In the genomic region with DNA sequence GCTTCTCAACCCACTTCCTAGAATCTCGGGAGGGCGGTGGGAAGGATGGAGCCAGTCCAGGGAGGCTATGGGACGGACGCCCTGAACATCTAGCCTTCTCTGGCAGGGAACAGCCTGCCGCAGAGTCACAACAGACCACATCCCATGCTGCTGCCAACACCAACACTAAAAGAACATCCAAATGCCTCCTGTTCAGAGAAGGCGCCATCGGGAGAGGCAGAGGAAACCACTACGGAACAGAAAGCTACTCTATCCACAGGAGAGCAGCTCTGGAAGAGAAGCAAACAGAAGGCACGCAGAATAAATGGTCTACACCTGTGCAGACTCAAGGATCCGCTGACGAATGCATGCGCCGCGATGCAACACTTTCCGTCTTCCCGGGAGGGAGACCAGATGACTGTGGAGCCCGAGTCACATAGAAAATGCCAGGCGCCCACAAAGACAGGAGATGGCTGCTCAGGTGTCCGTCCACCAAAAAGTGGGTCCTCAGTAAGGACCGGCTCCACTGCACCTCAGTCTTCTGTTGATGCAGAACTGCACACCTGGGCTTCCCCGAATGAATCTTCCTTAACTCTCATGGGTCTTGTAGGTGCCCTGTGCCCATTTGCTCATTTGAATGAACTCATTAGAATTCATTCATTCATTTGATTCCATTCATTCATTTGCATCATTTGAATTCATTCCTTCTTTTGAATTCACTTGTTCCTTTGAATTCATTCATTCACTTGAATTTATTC, we compare ENCODE assay signal across 24 cellular contexts.
DNase-seq lines count a peak whose midpoint lies in the region; ATAC-seq, FAIRE-seq and TF ChIP-seq lines count a peak whose summit lies in the region.
"Had no signal": no experiment of that assay in that cellular context is flagged by ENCODE, and none has a peak within 500 bp of the region (broad histone marks: within the 10 kb centered on the region; RNA-seq: fewer than 3 reads in every experiment).

No MANE protein-coding gene starts in this region.

- SMC1A ChIA-PET in GM12878 (lab: Charles Lee; ENCODE audit: uncharacterized antibody, unreplicated experiment) = no interaction called here

- no peak for TF ChIP-seq CTCF in GM12878 (IDR thresholded peaks at IDR 0.05 in 2 of 3, conservative IDR thresholded peaks at IDR 0.05 in 1 of 3; ENCODE audit: control insufficient read depth in 2 of 3, extremely low read depth in 1 of 3, insufficient read depth in 1 of 3, low read depth in 3 of 3, low read length in 3 of 3)
- no peak for TF ChIP-seq CTCF in osteoblast (IDR thresholded peaks at IDR 0.05; ENCODE audit: extremely low read depth, low read depth, low read length)
- no peak for TF ChIP-seq CTCF in esophagus muscularis mucosa (IDR thresholded peaks at IDR 0.05)

- no peak overlapping the region for H3K4me2 ChIP-seq in GM12878 (ENCODE audit: control insufficient read depth, insufficient read depth)
- peak overlapping the region; percentile 59 for H3K4me2 ChIP-seq in osteoblast (ENCODE audit: insufficient read depth, low read length)
- H3K4me2 ChIP-seq: BLaER1 treated with 17β-estradiol and CSF1 and Interleukin-3, amounts not matched to agents 10 nM and 100 nM had no signal

- H3K36me3 ChIP-seq in GM12878 (ENCODE audit: control insufficient read depth in 2 of 2, insufficient read depth in 2 of 2, low read length in 1 of 2) (no peaks in the 10 kb centered on the region), osteoblast (ENCODE audit: insufficient read depth, low read length) (no peaks in the 10 kb centered on the region), esophagus muscularis mucosa (peaks cover 0 to 16% (median 2%) of the 10 kb centered on the region in 4 donors)
- H3K36me3 ChIP-seq: left lung had no signal

- no peaks in the 10 kb centered on the region for H3K4me1 Mint-ChIP-seq in T-cell

- H3K27ac Mint-ChIP-seq in T-cell = no peak overlapping the region
- H3K27ac Mint-ChIP-seq: activated B cell treated with CpG ODN at 0.5 μM for 24 hours, IgD-negative memory B cell had no signal

- RAD21 ChIA-PET in GM12878 (lab: Charles Lee; ENCODE audit: unreplicated experiment) = no interaction called here

- H3K4me3 Mint-ChIP-seq in T-cell = no peak overlapping the region
- H3K4me3 Mint-ChIP-seq: activated B cell treated with CpG ODN at 0.5 μM for 24 hours had no signal

- DNase-seq in D341Med (ENCODE audit: low spot score) (peak; percentile 48), KBM-7 (peak; percentile 32), GM12878 (ENCODE audit: low read depth, low spot score) (no peak), osteoblast (ENCODE audit: insufficient read length, low spot score, missing footprints) (peak; percentile 74), T-cell (no peak), esophagus muscularis mucosa (ENCODE audit: extremely low spot score) (no peak)
- DNase-seq: activated B cell treated with CpG ODN at 0.5 μM for 24 hours; activated CD4-positive, alpha-beta T cell treated with anti-CD3 and anti-CD28 coated beads, Interleukin-2, amount 50 U/mL, for 4 hours; activated naive CD4-positive, alpha-beta T cell treated with Interleukin-2 at 50 U/mL for 16 hours; DMS53; GDM1; left lung; mesenchymal stem cell; NCI-H1092; NCI-H1694; NCI-H82; stimulated activated CD8-positive, alpha-beta memory T cell treated with anti-CD3 and anti-CD28 coated beads, Interleukin-4, amount 100 ng/mL, for 48 hours; tibial artery had no signal

- H4K20me1 ChIP-seq in GM12878 (ENCODE audit: control insufficient read depth, insufficient read depth) (no peaks in the 10 kb centered on the region), osteoblast (ENCODE audit: insufficient read depth, low read length) (no peaks in the 10 kb centered on the region)

- CTCF ChIA-PET in GM12878 (lab: Yijun Ruan, JAX) = no interaction called here
- CTCF ChIA-PET in T-cell (lab: Charles Lee) = no interaction called here

- no peaks in the 10 kb centered on the region for H3K79me2 ChIP-seq in GM12878 (ENCODE audit: control insufficient read depth, insufficient read depth, low read length)
- no peaks in the 10 kb centered on the region for H3K79me2 ChIP-seq in osteoblast (ENCODE audit: insufficient read depth, low read length)

- 88% methylated on average over 21 of the region's 21 CpGs for WGBS in GM12878 (ENCODE audit: insufficient coverage, insufficient replicate concordance, low lambda C conversion rate, missing lambda C conversion rate)
- WGBS in esophagus muscularis mucosa = 89% methylated on average over 21 of the region's 21 CpGs

- H3K4me1 ChIP-seq in GM12878 (ENCODE audit: control insufficient read depth, insufficient read depth, low read length) (no peaks in the 10 kb centered on the region), osteoblast (ENCODE audit: insufficient read depth, low read length) (no peaks in the 10 kb centered on the region), esophagus muscularis mucosa (no peaks in the 10 kb centered on the region)
- H3K4me1 ChIP-seq: left lung, tibial artery had no signal

- no peak overlapping the region for H3K4me3 ChIP-seq in GM12878
- peak overlapping the region; percentile 39 for H3K4me3 ChIP-seq in osteoblast (ENCODE audit: insufficient read depth, low read length)
- H3K4me3 ChIP-seq in esophagus muscularis mucosa = no peak overlapping the region
- H3K4me3 ChIP-seq: BLaER1 treated with 17β-estradiol and CSF1 and Interleukin-3, amounts not matched to agents 10 nM and 100 nM; left lung; tibial artery had no signal

- H2AFZ ChIP-seq in GM12878 (ENCODE audit: control insufficient read depth, low read depth, low read length) (no peak overlapping the region), osteoblast (ENCODE audit: low read length) (no peak overlapping the region)

- TF ChIP-seq RAD21 in GM12878 (IDR thresholded peaks at IDR 0.05; ENCODE audit: insufficient read depth, low read depth, low read length) = no peak

- no peak for FAIRE-seq in GM12878 (lab: Jason Lieb, UNC)
- FAIRE-seq: bronchial epithelial cell, RCC 7860 had no signal

- TF ChIP-seq POLR2A in GM12878 (IDR thresholded peaks at IDR 0.05; ENCODE audit: low read depth, low read length) (no peak), esophagus muscularis mucosa (IDR thresholded peaks at IDR 0.05; ENCODE audit: low read depth) (no peak)

- H3K27ac ChIP-seq in GM12878 (ENCODE audit: control insufficient read depth, insufficient read depth) = no peak overlapping the region
- H3K27ac ChIP-seq in osteoblast (ENCODE audit: low read depth, low read length) = no peak overlapping the region
- no peak overlapping the region for H3K27ac ChIP-seq in esophagus muscularis mucosa (replicated peaks in 1 of 4)
- H3K27ac ChIP-seq: BLaER1 treated with 17β-estradiol and CSF1 and Interleukin-3, amounts not matched to agents 10 nM and 100 nM; left lung; tibial artery had no signal

- POLR2A ChIA-PET in GM12878 (lab: Charles Lee) (no interaction called here), T-cell (lab: Charles Lee) (no interaction called here)

- ATAC-seq in GM12878 = no peak; the same call in 2 of the 3 replicates
- no peak for ATAC-seq in HG03442 (IDR thresholded peaks at IDR 0.05; ENCODE audit: unreplicated experiment)
- ATAC-seq in T-cell (replicated peaks in 1 of 4) = no peak
- ATAC-seq: left lung, sciatic nerve had no signal

- H3K27me3 ChIP-seq in GM12878 (replicated peaks in 1 of 2; ENCODE audit: control insufficient read depth in 2 of 2, insufficient read depth in 2 of 2, low read length in 1 of 2) (no peaks in the 10 kb centered on the region), osteoblast (ENCODE audit: insufficient read depth, low read length) (no peaks in the 10 kb centered on the region), esophagus muscularis mucosa (no peaks in the 10 kb centered on the region)
- H3K27me3 ChIP-seq: BLaER1 treated with 17β-estradiol and CSF1 and Interleukin-3, amounts not matched to agents 10 nM and 100 nM; left lung; tibial artery had no signal

- TF ChIP-seq EP300 in GM12878 (IDR thresholded peaks at IDR 0.05; ENCODE audit: borderline replicate concordance in 1 of 2, control insufficient read depth in 1 of 2, low read depth in 2 of 2, low read length in 2 of 2) = no peak
- no peak for TF ChIP-seq EP300 in esophagus muscularis mucosa (IDR thresholded peaks at IDR 0.05)

- H3K27me3 Mint-ChIP-seq in T-cell = no peaks in the 10 kb centered on the region
- H3K27me3 Mint-ChIP-seq: activated B cell treated with CpG ODN at 0.5 μM for 24 hours, IgD-negative memory B cell had no signal

- H3K9me3 ChIP-seq in GM12878 (replicated peaks; ENCODE audit: control insufficient read depth, insufficient read depth, low read length) (no peaks in the 10 kb centered on the region; the same call in 2 of the 3 replicates), osteoblast (ENCODE audit: low read depth, low read length) (no peaks in the 10 kb centered on the region), esophagus muscularis mucosa (no peaks in the 10 kb centered on the region)
- H3K9me3 ChIP-seq: left lung, tibial artery had no signal

- in situ Hi-C loops in KBM-7 (cut with MboI; ENCODE audit: low pct_unique_long_range_greater_than_20kb, low sequenced_read_pairs) = no loop called here
- in situ Hi-C loops in GM12878 (cut with MboI) = no loop called here

- BruUV-seq in GM12878 (replicated peaks; lab: Mats Ljungman, UMichigan) = no TSS peak

- H3K9me3 Mint-ChIP-seq in T-cell = no peaks in the 10 kb centered on the region
- H3K9me3 Mint-ChIP-seq: activated B cell treated with CpG ODN at 0.5 μM for 24 hours, IgD-negative memory B cell had no signal

- H3K36me3 Mint-ChIP-seq in T-cell = peaks cover 47% of the 10 kb centered on the region

- H3K9ac ChIP-seq in GM12878 (ENCODE audit: control insufficient read depth, insufficient read depth, low read length) = no peak overlapping the region
- H3K9ac ChIP-seq: BLaER1 treated with 17β-estradiol and CSF1 and Interleukin-3, amounts not matched to agents 10 nM and 100 nM had no signal

- intact Hi-C loops in GM12878 (cut with micrococcal nuclease; ENCODE audit: unreplicated experiment) (no loop called here), esophagus muscularis mucosa (cut with DNase I) (no loop called here)

TF ChIP-seq in GM12878, 131 proteins besides CTCF, POLR2A, EP300 and RAD21:
- TF ChIP-seq FOS (IDR thresholded peaks at IDR 0.05; ENCODE audit: borderline replicate concordance, extremely low read depth, insufficient read length) (no peak), ZNF24 (IDR thresholded peaks at IDR 0.05) (peak; percentile 84)
TF ChIP-seq in GM12878: peak in this region for 1.

Comparison
In these comparisons a context has a peak if more than half of its experiments do, and no peak if none do; other contexts are left out.
1. DNase-seq: peak in D341Med (single experiment), KBM-7 (single experiment) and osteoblast (single experiment); none in GM12878 (single experiment), T-cell (0 of 34) and esophagus muscularis mucosa (single experiment).